Comparison of ENCODE assay signal across 24 cellular contexts in genomic region chr5:177996660-177997318, GRCh38. TPM values are rescaled to one million over a fixed set of nuclear protein-coding genes. Genes with fewer than 3 reads are reported as not detected.
A peak's percentile ranks its signal among the peaks of the same experiment; 100 is the strongest.
DNase-seq lines count a peak whose midpoint lies in the region; FAIRE-seq and TF ChIP-seq lines count a peak whose summit lies in the region.
"Had no signal": no experiment of that assay in that cellular context is flagged by ENCODE, and none has a peak within 500 bp of the region (broad histone marks: within the 10 kb centered on the region; RNA-seq: fewer than 3 reads in every experiment).

No MANE protein-coding gene starts in this region.

- H3K4me2 ChIP-seq in astrocyte (ENCODE audit: low read length): no peak overlapping the region

- TF ChIP-seq CTCF in astrocyte (IDR thresholded peaks at IDR 0.05; ENCODE audit: insufficient read depth, low read depth, low read length): no peak
- no peak for TF ChIP-seq CTCF in esophagus muscularis mucosa (IDR thresholded peaks at IDR 0.05)
- TF ChIP-seq CTCF in adrenal gland (IDR thresholded peaks at IDR 0.05): no peak

- no peak overlapping the region for H2AFZ ChIP-seq in astrocyte (ENCODE audit: low read depth, low read length)

- H3K4me1 ChIP-seq in astrocyte (ENCODE audit: insufficient read depth, low read length) (no peaks in the 10 kb centered on the region), esophagus muscularis mucosa (no peaks in the 10 kb centered on the region), adrenal gland (replicated peaks in 1 of 2) (no peaks in the 10 kb centered on the region)
- H3K4me1 ChIP-seq: SJSA1 had no signal

- 69% methylated on average over 6 of the region's 7 CpGs for WGBS in esophagus muscularis mucosa
- 61 to 68% (median 67%) methylated on average over 6 to 7 of the region's 7 CpGs for WGBS in adrenal gland, 4 donors

- H3K9me3 ChIP-seq in astrocyte (ENCODE audit: insufficient read depth, low read depth, low read length) (no peaks in the 10 kb centered on the region), esophagus muscularis mucosa (no peaks in the 10 kb centered on the region), adrenal gland (replicated peaks in 1 of 3) (no peaks in the 10 kb centered on the region)
- H3K9me3 ChIP-seq: SJSA1 had no signal

- no peaks in the 10 kb centered on the region for H3K36me3 Mint-ChIP-seq in activated CD4-positive, alpha-beta T cell treated with anti-CD3 and anti-CD28 coated beads, Interleukin-2, amount 10 ng/mL, durations not matched to agents 24 days and 14 days (ENCODE audit: low read depth)
- H3K36me3 Mint-ChIP-seq in astrocyte (ENCODE audit: low read depth, unreplicated experiment): peaks cover 3% of the 10 kb centered on the region
- H3K36me3 Mint-ChIP-seq: CD8-positive, alpha-beta memory T cell had no signal

- TF ChIP-seq EP300 in esophagus muscularis mucosa (IDR thresholded peaks at IDR 0.05): no peak

- no peaks in the 10 kb centered on the region for H4K20me1 ChIP-seq in astrocyte (ENCODE audit: insufficient read depth, low read length)

- no peak overlapping the region for H3K9ac ChIP-seq in astrocyte (ENCODE audit: low read length)

- H3K27ac Mint-ChIP-seq in activated CD4-positive, alpha-beta T cell treated with anti-CD3 and anti-CD28 coated beads, Interleukin-2, amount 10 ng/mL, durations not matched to agents 24 days and 14 days: no peak overlapping the region
- H3K27ac Mint-ChIP-seq in astrocyte (ENCODE audit: unreplicated experiment): peak overlapping the region; percentile 23

- no peaks in the 10 kb centered on the region for H3K79me2 ChIP-seq in astrocyte (ENCODE audit: insufficient read depth, low read length)

- no peak overlapping the region for H3K4me3 ChIP-seq in astrocyte (ENCODE audit: insufficient read depth, low read depth, low read length)
- no peak overlapping the region for H3K4me3 ChIP-seq in esophagus muscularis mucosa
- no peak overlapping the region for H3K4me3 ChIP-seq in adrenal gland
- H3K4me3 ChIP-seq: SJSA1 had no signal

- TF ChIP-seq POLR2A in esophagus muscularis mucosa (IDR thresholded peaks at IDR 0.05; ENCODE audit: low read depth): no peak
- TF ChIP-seq POLR2A in adrenal gland (IDR thresholded peaks at IDR 0.05): no peak

- FAIRE-seq in astrocyte (lab: Jason Lieb, UNC): no peak
- FAIRE-seq: G401.6, GM19239 had no signal

- no peak overlapping the region for H3K4me3 Mint-ChIP-seq in activated CD4-positive, alpha-beta T cell treated with anti-CD3 and anti-CD28 coated beads, Interleukin-2, amount 10 ng/mL, durations not matched to agents 24 days and 14 days
- no peak overlapping the region for H3K4me3 Mint-ChIP-seq in astrocyte (ENCODE audit: unreplicated experiment)
- H3K4me3 Mint-ChIP-seq: CD8-positive, alpha-beta memory T cell had no signal

- no peaks in the 10 kb centered on the region for H3K9me3 Mint-ChIP-seq in activated CD4-positive, alpha-beta T cell treated with anti-CD3 and anti-CD28 coated beads, Interleukin-2, amount 10 ng/mL, durations not matched to agents 24 days and 14 days
- H3K9me3 Mint-ChIP-seq in astrocyte (ENCODE audit: unreplicated experiment): no peaks in the 10 kb centered on the region

- H3K36me3 ChIP-seq in astrocyte (ENCODE audit: insufficient read depth, low read length) (no peaks in the 10 kb centered on the region), esophagus muscularis mucosa (no peaks in the 10 kb centered on the region), adrenal gland (replicated peaks in 1 of 2) (no peaks in the 10 kb centered on the region)
- H3K36me3 ChIP-seq: SJSA1 had no signal

- no peaks in the 10 kb centered on the region for H3K4me1 Mint-ChIP-seq in activated CD4-positive, alpha-beta T cell treated with anti-CD3 and anti-CD28 coated beads, Interleukin-2, amount 10 ng/mL, durations not matched to agents 24 days and 14 days
- H3K4me1 Mint-ChIP-seq in astrocyte (ENCODE audit: low read depth, unreplicated experiment): no peaks in the 10 kb centered on the region

- peaks cover 21% of the 10 kb centered on the region for H3K27me3 Mint-ChIP-seq in activated CD4-positive, alpha-beta T cell treated with anti-CD3 and anti-CD28 coated beads, Interleukin-2, amount 10 ng/mL, durations not matched to agents 24 days and 14 days
- peaks cover 17% of the 10 kb centered on the region for H3K27me3 Mint-ChIP-seq in astrocyte (ENCODE audit: low read depth, unreplicated experiment)

- DNase-seq in activated CD4-positive, alpha-beta T cell treated with anti-CD3 and anti-CD28 coated beads, Interleukin-2, amount 10 ng/mL, durations not matched to agents 24 days and 14 days: peak; percentile 48
- DNase-seq in activated CD4-positive, alpha-beta T cell treated with anti-CD3 and anti-CD28 coated beads for 48 hours: no peak
- no peak for DNase-seq in astrocyte (ENCODE audit: low read depth)
- DNase-seq in esophagus muscularis mucosa (ENCODE audit: extremely low spot score): peak; percentile 87
- no peak for DNase-seq in T1000 (lab: John Stamatoyannopoulos, UW)
- no peak for DNase-seq in NCI-H2227 (lab: John Stamatoyannopoulos, UW; ENCODE audit: unreplicated experiment)
- DNase-seq in occipital lobe (lab: John Stamatoyannopoulos, UW): no peak
- DNase-seq in adrenal gland: no peak
- DNase-seq: Calu3; CD8-positive, alpha-beta memory T cell; GOT3; MM.1S; NCI-H1092; NCI-H1436; NCI-H187 treated with DMSO at 0.1 percent for 48 hours; NCI-H226; NCI-H524; NCI-H774; NK-92 treated with Interleukin-12 subunit alpha and Interleukin-12 subunit beta, amount 100 ng/mL, for 24 hours had no signal

- H3K27me3 ChIP-seq in astrocyte (ENCODE audit: insufficient read depth, low read length) (peaks cover 5% of the 10 kb centered on the region), esophagus muscularis mucosa (peaks cover 0 to 78% (median 4%) of the 10 kb centered on the region in 4 donors), adrenal gland (peaks cover 3% of the 10 kb centered on the region)

- intact Hi-C loops in activated CD4-positive, alpha-beta T cell treated with anti-CD3 and anti-CD28 coated beads, Interleukin-2, amount 10 ng/mL, durations not matched to agents 24 days and 14 days (cut with micrococcal nuclease): no loop called here
- intact Hi-C loops in esophagus muscularis mucosa (cut with DNase I) (no loop called here), adrenal gland (cut with DNase I) (no loop called here)

- no peak overlapping the region for H3K27ac ChIP-seq in astrocyte (ENCODE audit: low read depth, low read length)
- H3K27ac ChIP-seq in esophagus muscularis mucosa (replicated peaks in 1 of 4): no peak overlapping the region
- H3K27ac ChIP-seq in adrenal gland: no peak overlapping the region
- H3K27ac ChIP-seq: C4-2B, SJSA1 had no signal

RNA-seq across cellular contexts. Expression of gene PROP1, which starts 0.7 kb away (rescaled TPM):
- total RNA-seq in activated CD4-positive, alpha-beta T cell treated with anti-CD3 and anti-CD28 coated beads, Interleukin-2, amount 10 ng/mL, durations not matched to agents 24 days and 14 days: not detected in 2 replicates
- not detected in 2 replicates for total RNA-seq in astrocyte
- not detected for total RNA-seq in esophagus muscularis mucosa
- total RNA-seq in occipital lobe: not detected
- total RNA-seq in adrenal gland: not detected
- polyA plus RNA-seq in adrenal gland: not detected
- total RNA-seq: Calu3; CD8-positive, alpha-beta memory T cell; Daoy; SJSA1 had no signal
- polyA plus RNA-seq: CD8-positive, alpha-beta memory T cell had no signal

Comparison
In these comparisons a context has a peak if more than half of its experiments do, and no peak if none do; other contexts are left out.
1. DNase-seq: peak in activated CD4-positive, alpha-beta T cell treated with anti-CD3 and anti-CD28 coated beads, Interleukin-2, amount 10 ng/mL, durations not matched to agents 24 days and 14 days (single experiment) and esophagus muscularis mucosa (single experiment); none in activated CD4-positive, alpha-beta T cell treated with anti-CD3 and anti-CD28 coated beads for 48 hours (single experiment), astrocyte (single experiment), T1000 (single experiment), NCI-H2227 (single experiment), occipital lobe (single experiment) and adrenal gland (0 of 7).